20 cellular contexts compared by ENCODE assay signal in the genomic region with DNA sequence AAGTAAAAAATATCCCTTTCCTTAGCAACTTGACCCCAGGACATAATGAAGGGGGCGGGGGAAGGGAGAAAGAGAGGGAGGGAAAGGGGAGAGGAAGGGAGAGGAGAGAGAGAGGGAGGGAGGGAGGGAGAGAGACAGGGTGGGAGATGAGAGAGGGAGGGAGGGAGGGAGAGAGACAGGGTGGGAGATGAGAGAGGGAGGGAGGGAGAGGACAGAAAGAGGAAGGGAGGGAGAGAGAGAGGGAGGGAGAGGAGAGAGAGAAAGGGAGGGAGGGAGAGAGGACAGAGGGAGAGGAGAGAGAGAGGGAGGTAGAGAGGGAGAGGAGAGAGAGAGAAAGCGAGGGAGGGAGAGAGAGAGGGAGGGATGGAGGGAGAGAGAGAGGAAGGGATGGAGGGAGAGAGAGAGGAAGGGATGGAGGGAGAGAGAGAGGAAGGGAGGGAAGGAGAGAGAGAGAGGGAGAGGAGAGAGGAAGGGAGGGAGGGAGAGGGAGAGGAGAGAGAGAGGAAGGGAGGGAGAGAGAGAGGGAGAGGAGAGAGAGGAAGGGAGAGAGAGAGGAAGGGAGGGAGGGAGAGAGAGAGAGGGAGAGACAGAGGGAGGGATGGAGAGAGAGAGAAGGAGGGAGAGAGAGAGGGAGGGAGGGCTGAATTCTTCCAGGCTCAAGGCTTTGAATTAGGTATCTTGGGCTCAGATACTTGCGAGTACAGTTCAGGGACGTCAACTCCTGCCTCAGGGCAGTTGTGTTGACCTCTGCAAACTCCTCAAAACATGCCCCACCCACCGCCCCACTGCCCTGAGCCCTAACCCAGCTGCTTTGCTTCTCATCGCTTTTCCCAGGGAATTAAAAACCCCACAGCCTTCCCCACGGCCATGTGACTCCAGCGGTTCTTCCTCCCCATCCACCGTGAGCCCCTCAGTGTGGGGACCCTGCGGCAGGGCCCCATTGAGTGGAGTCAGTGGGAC. TPM values are rescaled to one million over a fixed set of nuclear protein-coding genes. Genes with fewer than 3 reads are reported as not detected.
"Had no signal": no experiment of that assay in that cellular context is flagged by ENCODE, and none has a peak within 500 bp of the region (broad histone marks: within the 10 kb centered on the region; RNA-seq: fewer than 3 reads in every experiment).

No MANE protein-coding gene starts in this region.

- H3K27ac ChIP-seq: neutrophil, pancreas, right lobe of liver, suprapubic skin, WERI-Rb-1 had no signal

- H3K4me1 ChIP-seq: pancreas, right lobe of liver had no signal

- H3K4me3 ChIP-seq: pancreas, right lobe of liver, suprapubic skin had no signal

- ATAC-seq: activated CD4-positive, alpha-beta T cell treated with anti-CD3 and anti-CD28 coated beads for 36 hours; esophagus mucosa; left cardiac atrium; naive thymus-derived CD4-positive, alpha-beta T cell; right lobe of liver; stimulated activated naive CD8-positive, alpha-beta T cell treated with anti-CD3 and anti-CD28 coated beads, Interleukin-15, amount 100 ng/mL, for 72 hours had no signal

- H3K36me3 ChIP-seq: neutrophil, pancreas, right lobe of liver, suprapubic skin, WERI-Rb-1 had no signal

- H3K27me3 ChIP-seq: right lobe of liver had no signal

- DNase-seq: activated CD4-positive, alpha-beta T cell treated with anti-CD3 and anti-CD28 coated beads for 36 hours; activated CD4-positive, alpha-beta T cell treated with anti-CD3 and anti-CD28 coated beads, Interleukin-2, amount 50 U/mL, for 48 hours; activated naive CD8-positive, alpha-beta T cell treated with anti-CD3 and anti-CD28 coated beads for 36 hours; amniotic stem cell; effector CD8-positive, alpha-beta T cell; left cardiac atrium; mesenchymal stem cell; naive thymus-derived CD4-positive, alpha-beta T cell; pancreas; right lobe of liver; small intestine; stimulated activated CD4-positive, alpha-beta T cell treated with anti-CD3 and anti-CD28 coated beads, Interleukin-15, amount 100 ng/mL, for 24 hours; stimulated activated CD4-positive, alpha-beta T cell treated with anti-CD3 and anti-CD28 coated beads, Interleukin-2, amount 100 ng/mL, for 48 hours; stimulated activated naive CD8-positive, alpha-beta T cell treated with anti-CD3 and anti-CD28 coated beads, Interleukin-15, amount 100 ng/mL, for 72 hours; trophoblast cell; WERI-Rb-1 had no signal

- H3K9me3 ChIP-seq: neutrophil, pancreas, right lobe of liver, suprapubic skin had no signal

RNA-seq across cellular contexts. Expression of a gene that starts 40.0 kb away (rescaled TPM):
- total RNA-seq: activated CD4-positive, alpha-beta T cell treated with anti-CD3 and anti-CD28 coated beads for 36 hours; activated naive CD8-positive, alpha-beta T cell treated with anti-CD3 and anti-CD28 coated beads for 36 hours; naive thymus-derived CD4-positive, alpha-beta T cell; T-helper 2 cell treated with Interferon-gamma antibody and Interleukin-4, amounts not matched to agents 100 ng/mL and 5 ng/mL, for 36 hours had no signal
